ENCODE assay signal across 1 cellular context in the genomic region with DNA sequence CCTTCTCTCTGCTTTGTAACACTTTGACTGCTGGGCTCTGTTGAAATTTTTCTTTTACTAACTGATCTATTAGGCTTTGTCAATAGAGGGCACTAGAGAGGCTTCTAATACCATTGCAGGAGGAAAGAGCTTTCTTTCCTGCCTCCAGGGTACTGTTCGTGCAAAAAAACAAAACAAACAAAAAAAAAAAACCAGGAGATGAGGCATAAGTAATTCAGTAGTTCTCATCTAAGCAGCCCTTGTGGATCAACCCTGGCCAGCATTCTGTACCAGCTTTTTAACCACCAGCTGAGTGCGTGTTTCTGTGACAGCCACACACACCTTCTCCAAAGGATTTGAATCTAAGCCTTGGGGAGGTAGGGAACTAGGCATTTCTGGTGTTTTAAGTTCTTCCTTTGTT.
A peak's percentile ranks its signal among the peaks of the same experiment; 100 is the strongest.
TF ChIP-seq lines count a peak whose summit lies in the region.

No MANE protein-coding gene starts in this region.

TF ChIP-seq in HepG2, 621 proteins besides CTCF, POLR2A, EP300 and RAD21 (continued from another document):
- TF ChIP-seq, protein P1, sequence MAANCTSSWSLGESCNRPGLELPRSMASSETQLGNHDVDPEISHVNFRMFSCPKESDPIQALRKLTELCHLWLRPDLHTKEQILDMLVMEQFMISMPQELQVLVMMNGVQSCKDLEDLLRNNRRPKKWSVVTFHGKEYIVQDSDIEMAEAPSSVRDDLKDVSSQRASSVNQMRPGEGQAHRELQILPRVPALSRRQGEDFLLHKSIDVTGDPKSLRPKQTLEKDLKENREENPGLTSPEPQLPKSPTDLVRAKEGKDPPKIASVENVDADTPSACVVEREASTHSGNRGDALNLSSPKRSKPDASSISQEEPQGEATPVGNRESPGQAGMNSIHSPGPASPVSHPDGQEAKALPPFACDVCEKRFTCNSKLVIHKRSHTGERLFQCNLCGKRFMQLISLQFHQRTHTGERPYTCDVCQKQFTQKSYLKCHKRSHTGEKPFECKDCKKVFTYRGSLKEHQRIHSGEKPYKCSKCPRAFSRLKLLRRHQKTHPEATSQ (CRISPR knock-in tag; IDR thresholded peaks at IDR 0.05; ENCODE audit: borderline replicate concordance) = no peak
- TF ChIP-seq ZNF253 (CRISPR knock-in tag; IDR thresholded peaks at IDR 0.05; ENCODE audit: borderline replicate concordance) = no peak
- no peak for TF ChIP-seq RELA (CRISPR knock-in tag; IDR thresholded peaks at IDR 0.05)
- 0 out of 2 replicates have a peak, but pooled peaks have one; percentile 15 for TF ChIP-seq ZNF652 (CRISPR knock-in tag; IDR thresholded peaks at IDR 0.05; ENCODE audit: borderline replicate concordance, low read depth)
TF ChIP-seq in HepG2: peak in this region for 2.
